1 cellular context compared by ENCODE assay signal in the genomic region with DNA sequence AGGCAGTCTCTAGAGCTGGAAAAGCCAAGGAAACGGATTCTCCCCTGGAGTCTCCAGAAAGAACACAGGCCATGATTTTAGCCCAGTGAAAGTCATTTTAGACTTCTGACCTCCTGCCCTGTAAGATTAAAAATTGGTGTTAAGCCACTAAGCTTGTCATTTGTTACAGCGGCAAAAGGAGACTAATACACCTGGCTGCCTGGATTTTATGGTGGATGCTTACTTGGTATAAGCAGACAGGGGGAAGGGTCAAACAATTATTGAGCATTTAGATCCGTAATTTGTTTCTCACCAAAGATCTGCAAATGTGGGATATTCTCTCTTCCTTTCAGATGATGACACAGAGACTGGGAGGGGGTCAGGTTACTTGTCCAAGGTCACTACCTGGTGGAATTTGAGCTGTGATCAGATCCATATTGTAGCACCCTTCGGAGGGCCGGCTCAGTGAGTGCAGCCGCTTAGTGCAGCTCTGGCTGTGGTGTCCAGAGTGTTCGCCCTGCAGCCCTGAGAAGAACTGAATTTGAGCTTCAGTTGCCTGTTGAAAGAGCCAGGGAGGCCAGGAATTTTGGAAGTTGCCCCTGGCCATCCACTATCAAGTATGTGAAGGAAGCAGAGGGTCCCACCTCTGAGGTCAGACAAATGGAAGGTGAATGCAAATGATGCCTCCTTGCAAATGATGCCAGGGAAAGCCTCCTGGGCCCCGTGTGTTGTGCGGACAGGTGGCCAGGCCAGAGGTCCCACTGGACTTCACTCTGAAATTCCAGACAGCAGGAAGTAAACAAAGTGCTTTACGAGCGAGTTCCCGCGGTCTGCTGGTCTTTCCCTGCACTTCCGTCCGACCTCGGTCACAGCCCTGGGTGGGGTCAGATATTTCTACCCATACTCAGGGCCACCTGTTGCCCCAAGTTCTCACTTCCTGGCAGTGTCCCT.
A peak's percentile ranks its signal among the peaks of the same experiment; 100 is the strongest.
TF ChIP-seq lines count a peak whose summit lies in the region.

No MANE protein-coding gene starts in this region.

TF ChIP-seq in HepG2, 621 proteins besides CTCF, POLR2A, EP300 and RAD21 (continued from another document):
- TF ChIP-seq, protein P1, sequence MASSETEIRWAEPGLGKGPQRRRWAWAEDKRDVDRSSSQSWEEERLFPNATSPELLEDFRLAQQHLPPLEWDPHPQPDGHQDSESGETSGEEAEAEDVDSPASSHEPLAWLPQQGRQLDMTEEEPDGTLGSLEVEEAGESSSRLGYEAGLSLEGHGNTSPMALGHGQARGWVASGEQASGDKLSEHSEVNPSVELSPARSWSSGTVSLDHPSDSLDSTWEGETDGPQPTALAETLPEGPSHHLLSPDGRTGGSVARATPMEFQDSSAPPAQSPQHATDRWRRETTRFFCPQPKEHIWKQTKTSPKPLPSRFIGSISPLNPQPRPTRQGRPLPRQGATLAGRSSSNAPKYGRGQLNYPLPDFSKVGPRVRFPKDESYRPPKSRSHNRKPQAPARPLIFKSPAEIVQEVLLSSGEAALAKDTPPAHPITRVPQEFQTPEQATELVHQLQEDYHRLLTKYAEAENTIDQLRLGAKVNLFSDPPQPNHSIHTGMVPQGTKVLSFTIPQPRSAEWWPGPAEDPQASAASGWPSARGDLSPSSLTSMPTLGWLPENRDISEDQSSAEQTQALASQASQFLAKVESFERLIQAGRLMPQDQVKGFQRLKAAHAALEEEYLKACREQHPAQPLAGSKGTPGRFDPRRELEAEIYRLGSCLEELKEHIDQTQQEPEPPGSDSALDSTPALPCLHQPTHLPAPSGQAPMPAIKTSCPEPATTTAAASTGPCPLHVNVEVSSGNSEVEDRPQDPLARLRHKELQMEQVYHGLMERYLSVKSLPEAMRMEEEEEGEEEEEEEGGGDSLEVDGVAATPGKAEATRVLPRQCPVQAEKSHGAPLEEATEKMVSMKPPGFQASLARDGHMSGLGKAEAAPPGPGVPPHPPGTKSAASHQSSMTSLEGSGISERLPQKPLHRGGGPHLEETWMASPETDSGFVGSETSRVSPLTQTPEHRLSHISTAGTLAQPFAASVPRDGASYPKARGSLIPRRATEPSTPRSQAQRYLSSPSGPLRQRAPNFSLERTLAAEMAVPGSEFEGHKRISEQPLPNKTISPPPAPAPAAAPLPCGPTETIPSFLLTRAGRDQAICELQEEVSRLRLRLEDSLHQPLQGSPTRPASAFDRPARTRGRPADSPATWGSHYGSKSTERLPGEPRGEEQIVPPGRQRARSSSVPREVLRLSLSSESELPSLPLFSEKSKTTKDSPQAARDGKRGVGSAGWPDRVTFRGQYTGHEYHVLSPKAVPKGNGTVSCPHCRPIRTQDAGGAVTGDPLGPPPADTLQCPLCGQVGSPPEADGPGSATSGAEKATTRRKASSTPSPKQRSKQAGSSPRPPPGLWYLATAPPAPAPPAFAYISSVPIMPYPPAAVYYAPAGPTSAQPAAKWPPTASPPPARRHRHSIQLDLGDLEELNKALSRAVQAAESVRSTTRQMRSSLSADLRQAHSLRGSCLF (CRISPR knock-in tag; IDR thresholded peaks at IDR 0.05; ENCODE audit: borderline replicate concordance): no peak
- TF ChIP-seq ZNF83 (CRISPR knock-in tag; IDR thresholded peaks at IDR 0.05; ENCODE audit: borderline replicate concordance) (no peak), PHF5A (CRISPR knock-in tag; IDR thresholded peaks at IDR 0.05; ENCODE audit: low read depth, unreplicated experiment) (no peak), MTA1 (CRISPR knock-in tag; IDR thresholded peaks at IDR 0.05; ENCODE audit: borderline replicate concordance) (0 out of 2 replicates have a peak, but pooled peaks have one; percentile 77), CC2D1A (CRISPR knock-in tag; IDR thresholded peaks at IDR 0.05) (no peak), HMGA1 (CRISPR knock-in tag; conservative IDR thresholded peaks at IDR 0.05) (no peak), ZNF709 (CRISPR knock-in tag; IDR thresholded peaks at IDR 0.05) (no peak), ARNT (IDR thresholded peaks at IDR 0.05) (no peak), ZBTB8A (CRISPR knock-in tag; IDR thresholded peaks at IDR 0.05; ENCODE audit: borderline replicate concordance, low read depth) (no peak), SNAPC2 (CRISPR knock-in tag; IDR thresholded peaks at IDR 0.05) (no peak), NFKB2 (CRISPR knock-in tag; IDR thresholded peaks at IDR 0.05; ENCODE audit: borderline replicate concordance) (no peak; the same call in 1 of the 2 replicates), KLF6 (CRISPR knock-in tag; IDR thresholded peaks at IDR 0.05) (0 out of 2 replicates have a peak, but pooled peaks have one; percentile 64), CAMTA2 (CRISPR knock-in tag; IDR thresholded peaks at IDR 0.05; ENCODE audit: borderline replicate concordance) (no peak), HOXA9 (CRISPR knock-in tag; IDR thresholded peaks at IDR 0.05; ENCODE audit: borderline replicate concordance) (no peak)
- TF ChIP-seq, protein P2, sequence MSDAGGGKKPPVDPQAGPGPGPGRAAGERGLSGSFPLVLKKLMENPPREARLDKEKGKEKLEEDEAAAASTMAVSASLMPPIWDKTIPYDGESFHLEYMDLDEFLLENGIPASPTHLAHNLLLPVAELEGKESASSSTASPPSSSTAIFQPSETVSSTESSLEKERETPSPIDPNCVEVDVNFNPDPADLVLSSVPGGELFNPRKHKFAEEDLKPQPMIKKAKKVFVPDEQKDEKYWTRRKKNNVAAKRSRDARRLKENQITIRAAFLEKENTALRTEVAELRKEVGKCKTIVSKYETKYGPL (CRISPR knock-in tag; IDR thresholded peaks at IDR 0.05): no peak
- TF ChIP-seq, protein P3, sequence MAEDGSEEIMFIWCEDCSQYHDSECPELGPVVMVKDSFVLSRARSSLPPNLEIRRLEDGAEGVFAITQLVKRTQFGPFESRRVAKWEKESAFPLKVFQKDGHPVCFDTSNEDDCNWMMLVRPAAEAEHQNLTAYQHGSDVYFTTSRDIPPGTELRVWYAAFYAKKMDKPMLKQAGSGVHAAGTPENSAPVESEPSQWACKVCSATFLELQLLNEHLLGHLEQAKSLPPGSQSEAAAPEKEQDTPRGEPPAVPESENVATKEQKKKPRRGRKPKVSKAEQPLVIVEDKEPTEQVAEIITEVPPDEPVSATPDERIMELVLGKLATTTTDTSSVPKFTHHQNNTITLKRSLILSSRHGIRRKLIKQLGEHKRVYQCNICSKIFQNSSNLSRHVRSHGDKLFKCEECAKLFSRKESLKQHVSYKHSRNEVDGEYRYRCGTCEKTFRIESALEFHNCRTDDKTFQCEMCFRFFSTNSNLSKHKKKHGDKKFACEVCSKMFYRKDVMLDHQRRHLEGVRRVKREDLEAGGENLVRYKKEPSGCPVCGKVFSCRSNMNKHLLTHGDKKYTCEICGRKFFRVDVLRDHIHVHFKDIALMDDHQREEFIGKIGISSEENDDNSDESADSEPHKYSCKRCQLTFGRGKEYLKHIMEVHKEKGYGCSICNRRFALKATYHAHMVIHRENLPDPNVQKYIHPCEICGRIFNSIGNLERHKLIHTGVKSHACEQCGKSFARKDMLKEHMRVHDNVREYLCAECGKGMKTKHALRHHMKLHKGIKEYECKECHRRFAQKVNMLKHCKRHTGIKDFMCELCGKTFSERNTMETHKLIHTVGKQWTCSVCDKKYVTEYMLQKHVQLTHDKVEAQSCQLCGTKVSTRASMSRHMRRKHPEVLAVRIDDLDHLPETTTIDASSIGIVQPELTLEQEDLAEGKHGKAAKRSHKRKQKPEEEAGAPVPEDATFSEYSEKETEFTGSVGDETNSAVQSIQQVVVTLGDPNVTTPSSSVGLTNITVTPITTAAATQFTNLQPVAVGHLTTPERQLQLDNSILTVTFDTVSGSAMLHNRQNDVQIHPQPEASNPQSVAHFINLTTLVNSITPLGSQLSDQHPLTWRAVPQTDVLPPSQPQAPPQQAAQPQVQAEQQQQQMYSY (CRISPR knock-in tag; IDR thresholded peaks at IDR 0.05): no peak
- TF ChIP-seq, protein P4, sequence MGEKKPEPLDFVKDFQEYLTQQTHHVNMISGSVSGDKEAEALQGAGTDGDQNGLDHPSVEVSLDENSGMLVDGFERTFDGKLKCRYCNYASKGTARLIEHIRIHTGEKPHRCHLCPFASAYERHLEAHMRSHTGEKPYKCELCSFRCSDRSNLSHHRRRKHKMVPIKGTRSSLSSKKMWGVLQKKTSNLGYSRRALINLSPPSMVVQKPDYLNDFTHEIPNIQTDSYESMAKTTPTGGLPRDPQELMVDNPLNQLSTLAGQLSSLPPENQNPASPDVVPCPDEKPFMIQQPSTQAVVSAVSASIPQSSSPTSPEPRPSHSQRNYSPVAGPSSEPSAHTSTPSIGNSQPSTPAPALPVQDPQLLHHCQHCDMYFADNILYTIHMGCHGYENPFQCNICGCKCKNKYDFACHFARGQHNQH (CRISPR knock-in tag; IDR thresholded peaks at IDR 0.05): peak; percentile 90
TF ChIP-seq in HepG2: peak in this region for 187.
